26 cellular contexts compared by ENCODE assay signal in the genomic region with DNA sequence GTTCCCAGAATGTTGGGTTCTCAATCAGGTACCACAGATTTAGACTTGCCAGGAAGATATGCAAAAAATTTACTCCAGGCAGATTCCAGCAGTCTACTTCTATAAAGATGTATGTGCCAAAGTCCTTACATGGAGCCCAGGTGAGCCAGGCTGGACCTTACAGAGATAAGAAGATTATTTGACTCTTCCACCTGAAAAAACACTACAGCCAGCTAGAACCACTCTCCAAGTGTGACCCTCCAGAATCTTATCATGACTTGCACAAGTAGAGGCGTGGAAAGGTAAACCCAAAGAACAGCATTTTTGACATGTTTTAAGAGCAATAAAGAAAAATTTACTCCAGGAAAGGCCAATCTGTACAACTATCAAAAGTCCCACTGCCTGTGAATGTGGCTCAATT.
"Had no signal": no experiment of that assay in that cellular context is flagged by ENCODE, and none has a peak within 500 bp of the region (broad histone marks: within the 10 kb centered on the region; RNA-seq: fewer than 3 reads in every experiment).

No MANE protein-coding gene starts in this region.

- H3K27ac Mint-ChIP-seq: natural killer cell; nephron; neural progenitor cell; progenitor cell of endocrine pancreas; stimulated activated effector memory CD8-positive, alpha-beta T cell treated with anti-CD3 and anti-CD28 coated beads, Interleukin-12 subunit alpha, Interleukin-12 subunit beta, amount 100 ng/mL, for 72 hours; stimulated activated naive B cell treated with anti-CD40 and anti-IgM and Interleukin-4, amounts not matched to agents 10 μg/mL and 1 μg/mL and 100 μg/mL, for 72 hours; stimulated activated naive CD8-positive, alpha-beta T cell treated with anti-CD3 and anti-CD28 coated beads, Interleukin-15, Interleukin-2, amounts not matched to agents 100 ng/mL and 50 ng/mL, for 24 hours had no signal

- H3K9me3 Mint-ChIP-seq: nephron; neural progenitor cell; stimulated activated naive CD8-positive, alpha-beta T cell treated with anti-CD3 and anti-CD28 coated beads, Interleukin-15, Interleukin-2, amounts not matched to agents 100 ng/mL and 50 ng/mL, for 24 hours had no signal

- DNase-seq: natural killer cell; occipital lobe; ovary; posterior cingulate gyrus; psoas muscle; right cardiac atrium; right lobe of liver; sigmoid colon; small intestine; stimulated activated CD4-positive, alpha-beta T cell treated with anti-CD3 and anti-CD28 coated beads, Interleukin-15, amount 100 ng/mL, for 24 hours; stimulated activated CD4-positive, alpha-beta T cell treated with anti-CD3 and anti-CD28 coated beads, Interleukin-2, amount 100 ng/mL, for 24 hours; stimulated activated CD4-positive, alpha-beta T cell treated with anti-CD3 and anti-CD28 coated beads, Interleukin-2, amount 100 ng/mL, for 48 hours; stimulated activated CD4-positive, alpha-beta T cell treated with anti-CD3 and anti-CD28 coated beads, Interleukin-4, amount 100 ng/mL, for 24 hours; stimulated activated naive B cell treated with anti-CD40 and anti-IgM and Interleukin-4, amounts not matched to agents 10 μg/mL and 1 μg/mL and 100 μg/mL, for 72 hours; stimulated activated naive CD4-positive, alpha-beta T cell treated with Interleukin-2 at 50 U/mL for 16 hours; stomach; thyroid gland had no signal

- H3K27me3 ChIP-seq: neural progenitor cell, ovary, right lobe of liver, sigmoid colon, stomach, thyroid gland, tibial nerve, vagina had no signal

- H3K27ac ChIP-seq: neural progenitor cell, ovary, parathyroid adenoma, psoas muscle, right lobe of liver, sigmoid colon, stomach, thoracic aorta, thyroid gland, tibial nerve, vagina had no signal

- H2AFZ ChIP-seq: neural progenitor cell, parathyroid adenoma had no signal

- H3K4me1 Mint-ChIP-seq: neural progenitor cell; stimulated activated effector memory CD8-positive, alpha-beta T cell treated with anti-CD3 and anti-CD28 coated beads, Interleukin-12 subunit alpha, Interleukin-12 subunit beta, amount 100 ng/mL, for 72 hours; stimulated activated naive B cell treated with anti-CD40 and anti-IgM and Interleukin-4, amounts not matched to agents 10 μg/mL and 1 μg/mL and 100 μg/mL, for 72 hours had no signal

- H3K4me1 ChIP-seq: neural progenitor cell, right lobe of liver had no signal

- H3K36me3 Mint-ChIP-seq: natural killer cell; neural progenitor cell; stimulated activated effector memory CD8-positive, alpha-beta T cell treated with anti-CD3 and anti-CD28 coated beads, Interleukin-12 subunit alpha, Interleukin-12 subunit beta, amount 100 ng/mL, for 72 hours; stimulated activated naive B cell treated with anti-CD40 and anti-IgM and Interleukin-4, amounts not matched to agents 10 μg/mL and 1 μg/mL and 100 μg/mL, for 72 hours had no signal

- H3K36me3 ChIP-seq: neural progenitor cell, ovary, right lobe of liver, sigmoid colon, stomach, thoracic aorta, thyroid gland, tibial nerve, vagina had no signal

- H3K9me3 ChIP-seq: ovary, psoas muscle, right lobe of liver, sigmoid colon, stomach, thoracic aorta, thyroid gland, tibial nerve, vagina had no signal

- H3K4me2 ChIP-seq: neural progenitor cell had no signal

- H3K4me3 ChIP-seq: neural progenitor cell, ovary, psoas muscle, right lobe of liver, sigmoid colon, stomach, thoracic aorta, thyroid gland, tibial nerve, vagina had no signal

- ATAC-seq: natural killer cell; psoas muscle; right cardiac atrium; right lobe of liver; stimulated activated effector memory CD8-positive, alpha-beta T cell treated with anti-CD3 and anti-CD28 coated beads, Interleukin-12 subunit alpha, Interleukin-12 subunit beta, amount 100 ng/mL, for 72 hours; stimulated activated naive B cell treated with anti-CD40 and anti-IgM and Interleukin-4, amounts not matched to agents 10 μg/mL and 1 μg/mL and 100 μg/mL, for 72 hours had no signal

- H3K27me3 Mint-ChIP-seq: progenitor cell of endocrine pancreas; stimulated activated naive CD8-positive, alpha-beta T cell treated with anti-CD3 and anti-CD28 coated beads, Interleukin-15, Interleukin-2, amounts not matched to agents 100 ng/mL and 50 ng/mL, for 24 hours had no signal

- H3K4me3 Mint-ChIP-seq: natural killer cell; nephron; neural progenitor cell; stimulated activated effector memory CD8-positive, alpha-beta T cell treated with anti-CD3 and anti-CD28 coated beads, Interleukin-12 subunit alpha, Interleukin-12 subunit beta, amount 100 ng/mL, for 72 hours; stimulated activated naive B cell treated with anti-CD40 and anti-IgM and Interleukin-4, amounts not matched to agents 10 μg/mL and 1 μg/mL and 100 μg/mL, for 72 hours; stimulated activated naive CD8-positive, alpha-beta T cell treated with anti-CD3 and anti-CD28 coated beads, Interleukin-15, Interleukin-2, amounts not matched to agents 100 ng/mL and 50 ng/mL, for 24 hours had no signal

- H3K79me2 ChIP-seq: parathyroid adenoma had no signal
